In genomic region chr18:75209129-75209951, GRCh38 we compare ENCODE assay signal across 8 cellular contexts. TPM values are rescaled to one million over a fixed set of nuclear protein-coding genes. Genes with fewer than 3 reads are reported as not detected.
A peak's percentile ranks its signal among the peaks of the same experiment; 100 is the strongest.
DNase-seq lines count a peak whose midpoint lies in the region; ATAC-seq and TF ChIP-seq lines count a peak whose summit lies in the region.

A gene with protein sequence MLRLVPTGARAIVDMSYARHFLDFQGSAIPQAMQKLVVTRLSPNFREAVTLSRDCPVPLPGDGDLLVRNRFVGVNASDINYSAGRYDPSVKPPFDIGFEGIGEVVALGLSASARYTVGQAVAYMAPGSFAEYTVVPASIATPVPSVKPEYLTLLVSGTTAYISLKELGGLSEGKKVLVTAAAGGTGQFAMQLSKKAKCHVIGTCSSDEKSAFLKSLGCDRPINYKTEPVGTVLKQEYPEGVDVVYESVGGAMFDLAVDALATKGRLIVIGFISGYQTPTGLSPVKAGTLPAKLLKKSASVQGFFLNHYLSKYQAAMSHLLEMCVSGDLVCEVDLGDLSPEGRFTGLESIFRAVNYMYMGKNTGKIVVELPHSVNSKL (minus strand): TSS chr18:75209139. CDS start chr18:75209058, 81 bp downstream.

- H3K27ac Mint-ChIP-seq in activated T-cell treated with anti-CD3 and anti-CD28 coated beads, Interleukin-2, amount 50 U/mL, for 24 hours, result peak within 1 kb of the TSS; percentile 98
- peak within 1 kb of the TSS; percentile 98 for H3K27ac Mint-ChIP-seq in stimulated activated memory B cell treated with anti-CD40 and anti-IgM and Interleukin-4, amounts not matched to agents 10 μg/mL and 1 μg/mL and 100 μg/mL, for 72 hours

- no peaks in the 10 kb centered on the region for H3K36me3 ChIP-seq in PC-9 (ENCODE audit: low read depth)
- no peaks in the 10 kb centered on the region for H3K36me3 ChIP-seq in mucosa of rectum (ENCODE audit: control insufficient read depth in 2 of 2, insufficient read depth in 2 of 2, low read length in 2 of 2)

- peaks cover 27% of the 10 kb centered on the region for H3F3A ChIP-seq in PC-9 (ENCODE audit: insufficient read depth, low read depth)

- CTCF ChIA-PET in PC-9 (lab: Charles Lee), result no interaction called here

- H3K9me3 ChIP-seq in PC-9 (ENCODE audit: insufficient read depth, low read depth) (no peaks in the 10 kb centered on the region), mucosa of rectum (ENCODE audit: control insufficient read depth in 2 of 2, low read length in 2 of 2) (no peaks in the 10 kb centered on the region)

- H3K27ac ChIP-seq in PC-9, result peak within 1 kb of the TSS; percentile 77
- peak within 1 kb of the TSS; percentile 95 to 97 for H3K27ac ChIP-seq in mucosa of rectum (ENCODE audit: low read depth in 2 of 2, low read length in 2 of 2)

- H3K4me1 ChIP-seq in PC-9 (replicated peaks; ENCODE audit: insufficient read depth), result peaks cover 43% of the 10 kb centered on the region
- H3K4me1 ChIP-seq in mucosa of rectum (ENCODE audit: control insufficient read depth in 2 of 2, insufficient read depth in 2 of 2, low read length in 2 of 2), result peaks cover 21 to 40% of the 10 kb centered on the region in 2 donors

- H3K79me2 ChIP-seq in PC-9 (ENCODE audit: low read depth), result peaks cover 38% of the 10 kb centered on the region

- peaks cover 64% of the 10 kb centered on the region for H3K4me1 Mint-ChIP-seq in activated T-cell treated with anti-CD3 and anti-CD28 coated beads, Interleukin-2, amount 50 U/mL, for 24 hours (ENCODE audit: low read depth)
- H3K4me1 Mint-ChIP-seq in stimulated activated memory B cell treated with anti-CD40 and anti-IgM and Interleukin-4, amounts not matched to agents 10 μg/mL and 1 μg/mL and 100 μg/mL, for 72 hours, result peaks cover 55% of the 10 kb centered on the region

- H3K4me2 ChIP-seq in PC-9, result peak within 1 kb of the TSS; percentile 93

- H3K9ac ChIP-seq in mucosa of rectum (ENCODE audit: low read depth in 1 of 2, low read length in 2 of 2), result peak within 1 kb of the TSS; percentile 89 to 90

- DNase-seq in DMS114 treated with DMSO at 0.1 percent for 48 hours (lab: John Stamatoyannopoulos, UW; ENCODE audit: unreplicated experiment) (peak; percentile 7), PC-9 (peak; percentile 76 to 80), epithelial cell of proximal tubule (ENCODE audit: low read depth) (no peak)
- peak; percentile 87 for DNase-seq in activated T-cell treated with anti-CD3 and anti-CD28 coated beads, Interleukin-2, amount 50 U/mL, for 24 hours

- POLR2A ChIA-PET in PC-9 (lab: Charles Lee; ENCODE audit: unreplicated experiment), result interaction anchor here (0.6 to 0.7 kb wide), 4 partner anchors 11 to 526 kb away, joined by 7 to 14 read pairs (median 10); no protein-coding TSS in a partner anchor

- no peaks in the 10 kb centered on the region for H3K9me2 ChIP-seq in PC-9 (ENCODE audit: insufficient read depth)

- no peak for TF ChIP-seq RAD21 in Ishikawa (IDR thresholded peaks at IDR 0.05; ENCODE audit: low read depth)

- H4K20me1 ChIP-seq in PC-9 (ENCODE audit: insufficient read depth), result peaks cover 24% of the 10 kb centered on the region; the same call in 1 of the 2 replicates

- TF ChIP-seq CTCF in PC-9 (conservative IDR thresholded peaks at IDR 0.05) (no peak), epithelial cell of proximal tubule (conservative IDR thresholded peaks at IDR 0.05; ENCODE audit: low read depth, low read length) (no peak)

- H2AFZ ChIP-seq in PC-9, result peak within 1 kb of the TSS; percentile 100

- H3K27me3 ChIP-seq in PC-9 (ENCODE audit: insufficient read depth, low read depth) (no peaks in the 10 kb centered on the region), mucosa of rectum (ENCODE audit: control insufficient read depth in 2 of 2, insufficient read depth in 2 of 2, low read length in 2 of 2) (no peaks in the 10 kb centered on the region)

- peak; percentile 46 for ATAC-seq in GM21529 (IDR thresholded peaks at IDR 0.05; ENCODE audit: unreplicated experiment)
- ATAC-seq in stimulated activated memory B cell treated with anti-CD40 and anti-IgM and Interleukin-4, amounts not matched to agents 10 μg/mL and 1 μg/mL and 100 μg/mL, for 72 hours, result peak; percentile 78

- no TSS peak for BruUV-seq in PC-9 (replicated peaks; lab: Mats Ljungman, UMichigan)

- intact Hi-C loops in PC-9 (cut with micrococcal nuclease; ENCODE audit: unreplicated experiment), result loop anchor here (1.0 kb wide), 1 partner anchor 26 kb away; no protein-coding TSS in a partner anchor

- peaks cover 18% of the 10 kb centered on the region for H3K36me3 Mint-ChIP-seq in activated T-cell treated with anti-CD3 and anti-CD28 coated beads, Interleukin-2, amount 50 U/mL, for 24 hours (ENCODE audit: low read depth)
- no peaks in the 10 kb centered on the region for H3K36me3 Mint-ChIP-seq in stimulated activated memory B cell treated with anti-CD40 and anti-IgM and Interleukin-4, amounts not matched to agents 10 μg/mL and 1 μg/mL and 100 μg/mL, for 72 hours

- peak within 1 kb of the TSS; percentile 96 for H3K4me3 Mint-ChIP-seq in activated T-cell treated with anti-CD3 and anti-CD28 coated beads, Interleukin-2, amount 50 U/mL, for 24 hours
- peak within 1 kb of the TSS; percentile 99 for H3K4me3 Mint-ChIP-seq in stimulated activated memory B cell treated with anti-CD40 and anti-IgM and Interleukin-4, amounts not matched to agents 10 μg/mL and 1 μg/mL and 100 μg/mL, for 72 hours

- H3K4me3 ChIP-seq in PC-9, result peak within 1 kb of the TSS; percentile 90
- H3K4me3 ChIP-seq in epithelial cell of proximal tubule (ENCODE audit: low read depth, low read length), result peak within 1 kb of the TSS; percentile 90
- peak within 1 kb of the TSS; percentile 76 to 79 for H3K4me3 ChIP-seq in mucosa of rectum (ENCODE audit: low read length in 2 of 2)

- no peaks in the 10 kb centered on the region for H3K9me3 Mint-ChIP-seq in activated T-cell treated with anti-CD3 and anti-CD28 coated beads, Interleukin-2, amount 50 U/mL, for 24 hours
- H3K9me3 Mint-ChIP-seq in stimulated activated memory B cell treated with anti-CD40 and anti-IgM and Interleukin-4, amounts not matched to agents 10 μg/mL and 1 μg/mL and 100 μg/mL, for 72 hours, result no peaks in the 10 kb centered on the region

- TF ChIP-seq EP300 in Ishikawa (IDR thresholded peaks at IDR 0.05; ENCODE audit: borderline replicate concordance), result no peak

- peaks cover 13% of the 10 kb centered on the region for H3K27me3 Mint-ChIP-seq in activated T-cell treated with anti-CD3 and anti-CD28 coated beads, Interleukin-2, amount 50 U/mL, for 24 hours
- H3K27me3 Mint-ChIP-seq in stimulated activated memory B cell treated with anti-CD40 and anti-IgM and Interleukin-4, amounts not matched to agents 10 μg/mL and 1 μg/mL and 100 μg/mL, for 72 hours, result peaks cover 9% of the 10 kb centered on the region

TF ChIP-seq in Ishikawa, 13 proteins besides CTCF, POLR2A, EP300 and RAD21:
- TF ChIP-seq FOXM1 (IDR thresholded peaks at IDR 0.05; ENCODE audit: borderline replicate concordance, low read depth) (peak; percentile 96), YY1 (IDR thresholded peaks at IDR 0.05; ENCODE audit: low read depth) (peak; percentile 61; the same call in 1 of the 2 replicates), TCF12 (IDR thresholded peaks at IDR 0.05; ENCODE audit: low read depth) (no peak; the same call in 1 of the 2 replicates), USF1 (IDR thresholded peaks at IDR 0.05) (no peak), MAX (IDR thresholded peaks at IDR 0.05) (0 out of 2 replicates have a peak, but pooled peaks have one; percentile 34), ZBTB7A (IDR thresholded peaks at IDR 0.05; ENCODE audit: low read depth) (peak; percentile 84; the same call in 1 of the 2 replicates)

RNA-seq across cellular contexts. Expression of the gene that starts here (rescaled TPM):
- total RNA-seq in PC-9 (2021) (36.6 and 38.4 TPM in 2 replicates), epithelial cell of proximal tubule (7.8 and 11.8 TPM in 2 replicates)
